In the genomic region with DNA sequence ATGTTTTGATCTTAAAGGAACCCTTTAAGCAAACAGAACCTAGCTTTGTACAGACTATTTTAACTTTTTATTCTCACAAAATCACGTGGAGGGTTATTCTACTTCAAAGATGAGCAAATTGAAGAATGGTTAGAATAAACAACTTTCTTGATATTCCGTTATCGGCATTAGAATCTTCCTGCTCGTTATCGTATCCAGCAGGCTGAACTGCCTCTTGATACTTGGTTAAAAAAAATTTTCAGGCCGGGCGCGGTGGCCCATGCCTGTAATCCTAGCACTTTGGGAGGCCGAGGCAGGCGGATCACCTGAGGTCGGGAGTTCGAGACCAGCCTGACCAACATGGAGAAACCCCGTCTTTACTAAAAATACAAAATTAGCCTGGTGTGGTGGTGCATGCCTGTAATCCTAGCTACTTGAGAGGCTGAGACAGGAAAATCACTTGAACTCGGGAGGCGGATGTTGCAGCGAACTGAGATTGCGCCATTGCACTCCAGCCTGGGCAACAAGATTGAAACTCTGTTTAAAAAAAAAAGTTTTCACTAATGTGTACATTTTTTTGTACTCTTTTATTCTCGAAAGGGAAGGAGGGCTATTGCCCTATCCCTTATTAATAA, we compare ENCODE assay signal across 8 cellular contexts. TPM values are rescaled to one million over a fixed set of nuclear protein-coding genes. Genes with fewer than 3 reads are reported as not detected.
A peak's percentile ranks its signal among the peaks of the same experiment; 100 is the strongest.
DNase-seq lines count a peak whose midpoint lies in the region; ATAC-seq, FAIRE-seq and TF ChIP-seq lines count a peak whose summit lies in the region.
"Not testable (repeated sequence)": the region's sequence is repeated elsewhere in the genome, so short reads cannot be mapped to it uniquely, and the experiment has no call there.

No MANE protein-coding gene starts in this region.

- DNase-seq in CD1c-positive myeloid dendritic cell (ENCODE audit: extremely low spot score): peak; percentile 73
- peak; percentile 68 for DNase-seq in M059J (ENCODE audit: low read depth)
- DNase-seq in activated CD4-positive, alpha-beta T cell treated with anti-CD3 and anti-CD28 coated beads, Interleukin-2, amount 10 ng/mL, durations not matched to agents 24 days and 14 days: peak; percentile 73
- DNase-seq in cardiac fibroblast (ENCODE audit: low read depth in 2 of 2): peak; percentile 42 to 87
- DNase-seq in epithelial cell of proximal tubule (ENCODE audit: low read depth): peak; percentile 53
- not testable (repeated sequence) for DNase-seq in HepG2 (ENCODE audit: low spot score)

- not testable (repeated sequence) for H3K9me3 ChIP-seq in HepG2 (ENCODE audit: low read length); neutrophil; subcutaneous abdominal adipose tissue (ENCODE audit: control insufficient read depth in 5 of 5, low read length in 5 of 5)

- not testable (repeated sequence) for H3K4me3 ChIP-seq in cardiac fibroblast (replicated peaks in 1 of 2; ENCODE audit: low read depth in 2 of 2, low read length in 2 of 2); epithelial cell of proximal tubule (ENCODE audit: low read depth, low read length); HepG2 (replicated peaks in 1 of 3; ENCODE audit: insufficient read depth in 1 of 3, low read depth in 2 of 3, low read length in 3 of 3)
- H3K4me3 ChIP-seq in neutrophil (ENCODE audit: low read depth in 1 of 2, low read length in 1 of 2) (peak overlapping the region; percentile 97), subcutaneous abdominal adipose tissue (ENCODE audit: low read depth in 1 of 5, low read length in 5 of 5) (peak overlapping the region; percentile 98 to 100 (median 99))

- intact Hi-C loops in activated CD4-positive, alpha-beta T cell treated with anti-CD3 and anti-CD28 coated beads, Interleukin-2, amount 10 ng/mL, durations not matched to agents 24 days and 14 days (cut with micrococcal nuclease); HepG2 (cut with micrococcal nuclease; ENCODE audit: unreplicated experiment): not testable (repeated sequence)

- not testable (repeated sequence) for H2AFZ ChIP-seq in HepG2 (ENCODE audit: low read length)

- not testable (repeated sequence) for TF ChIP-seq EP300 in HepG2 (IDR thresholded peaks at IDR 0.05; ENCODE audit: low read depth in 2 of 2, low read length in 2 of 2); HepG2 (CRISPR knock-in tag; IDR thresholded peaks at IDR 0.05; ENCODE audit: borderline replicate concordance)

- peaks cover 26% of the 10 kb centered on the region for H3K36me3 Mint-ChIP-seq in activated CD4-positive, alpha-beta T cell treated with anti-CD3 and anti-CD28 coated beads, Interleukin-2, amount 10 ng/mL, durations not matched to agents 24 days and 14 days (ENCODE audit: low read depth)

- TF ChIP-seq RAD21 in HepG2 (CRISPR knock-in tag; IDR thresholded peaks at IDR 0.05): not testable (repeated sequence)

- not testable (repeated sequence) for H3K27me3 ChIP-seq in HepG2 (ENCODE audit: control insufficient read depth in 1 of 2, insufficient read depth in 2 of 2, low read length in 2 of 2); neutrophil; subcutaneous abdominal adipose tissue (ENCODE audit: control insufficient read depth in 5 of 5, insufficient read depth in 4 of 5, low read length in 5 of 5)

- not testable (repeated sequence) for FAIRE-seq in HepG2 (lab: Jason Lieb, UNC)

- not testable (repeated sequence) for H3K27ac Mint-ChIP-seq in activated CD4-positive, alpha-beta T cell treated with anti-CD3 and anti-CD28 coated beads, Interleukin-2, amount 10 ng/mL, durations not matched to agents 24 days and 14 days

- H3K79me2 ChIP-seq in HepG2 (ENCODE audit: insufficient read depth, low read length): not testable (repeated sequence)

- BruUV-seq in HepG2 (replicated peaks; lab: Mats Ljungman, UMichigan): not testable (repeated sequence)

- H3K36me3 ChIP-seq in HepG2 (replicated peaks in 1 of 2; ENCODE audit: control insufficient read depth in 1 of 2, insufficient read depth in 2 of 2, low read length in 2 of 2) (peaks cover 3 to 14% of the 10 kb centered on the region in 2 experiments; a peak in 4 of 5 replicates), neutrophil (peaks cover 43% of the 10 kb centered on the region), subcutaneous abdominal adipose tissue (ENCODE audit: control insufficient read depth in 5 of 5, insufficient read depth in 5 of 5, low read length in 5 of 5) (peaks cover 3 to 29% (median 28%) of the 10 kb centered on the region in 5 donors)

- H3K4me1 Mint-ChIP-seq in activated CD4-positive, alpha-beta T cell treated with anti-CD3 and anti-CD28 coated beads, Interleukin-2, amount 10 ng/mL, durations not matched to agents 24 days and 14 days: peaks cover 20% of the 10 kb centered on the region

- not testable (repeated sequence) for TF ChIP-seq CTCF in cardiac fibroblast (IDR thresholded peaks at IDR 0.05; ENCODE audit: low read depth, low read length); epithelial cell of proximal tubule (conservative IDR thresholded peaks at IDR 0.05; ENCODE audit: low read depth, low read length); HepG2 (CRISPR knock-in tag; IDR thresholded peaks at IDR 0.05); neutrophil (IDR thresholded peaks at IDR 0.05)

- not testable (repeated sequence) for ATAC-seq in HepG2

- H3K4me1 ChIP-seq in HepG2 (ENCODE audit: insufficient read depth, low read length) (peaks cover 66% of the 10 kb centered on the region), neutrophil (ENCODE audit: control insufficient read depth in 1 of 2, insufficient read depth in 1 of 2, low read depth in 1 of 2, low read length in 1 of 2) (peaks cover 72 to 77% of the 10 kb centered on the region in 2 experiments), subcutaneous abdominal adipose tissue (ENCODE audit: control insufficient read depth in 5 of 5, insufficient read depth in 5 of 5, low read length in 5 of 5) (peaks cover 6 to 42% (median 25%) of the 10 kb centered on the region in 5 donors)

- H3K4me2 ChIP-seq in HepG2 (ENCODE audit: low read depth, low read length): peak overlapping the region; percentile 83

- in situ Hi-C loops in HepG2 (cut with HindIII; ENCODE audit: extremely low pct_ligation_motif_present, low pct_unique_long_range_greater_than_20kb): not testable (repeated sequence)

- 90% methylated on average over 18 of the region's 18 CpGs for WGBS in HepG2 (ENCODE audit: low lambda C conversion rate)

- peak in 1 of 2 experiments; percentile 25; a peak in 2 of 4 replicates for TF ChIP-seq POLR2A in HepG2 (IDR thresholded peaks at IDR 0.05; ENCODE audit: insufficient read depth in 1 of 2, low read depth in 2 of 2, low read length in 2 of 2)

- peaks cover 38% of the 10 kb centered on the region for H3K27me3 Mint-ChIP-seq in activated CD4-positive, alpha-beta T cell treated with anti-CD3 and anti-CD28 coated beads, Interleukin-2, amount 10 ng/mL, durations not matched to agents 24 days and 14 days

- H3K27ac ChIP-seq in HepG2 (ENCODE audit: extremely low read length, insufficient read depth, low read length); subcutaneous abdominal adipose tissue (ENCODE audit: low read depth, low read length): not testable (repeated sequence)
- peak overlapping the region; percentile 99 for H3K27ac ChIP-seq in neutrophil

- peaks cover 11% of the 10 kb centered on the region; the same call in 1 of the 2 replicates for H4K20me1 ChIP-seq in HepG2 (ENCODE audit: insufficient read depth, low read length)

- H3K4me3 Mint-ChIP-seq in activated CD4-positive, alpha-beta T cell treated with anti-CD3 and anti-CD28 coated beads, Interleukin-2, amount 10 ng/mL, durations not matched to agents 24 days and 14 days: not testable (repeated sequence)

- H3K9me3 Mint-ChIP-seq in activated CD4-positive, alpha-beta T cell treated with anti-CD3 and anti-CD28 coated beads, Interleukin-2, amount 10 ng/mL, durations not matched to agents 24 days and 14 days: not testable (repeated sequence)

- not testable (repeated sequence) for H3K9ac ChIP-seq in HepG2 (ENCODE audit: insufficient read depth, low read depth, low read length)
- H3K9ac ChIP-seq in subcutaneous abdominal adipose tissue (ENCODE audit: low read length in 5 of 5): peak overlapping the region in 1 of 5 donors; percentile 79

- POLR2A ChIA-PET in HepG2 (lab: Yijun Ruan, JAX): interaction anchor here (0.8 to 3.5 kb wide), 2 partner anchors 11 kb away, joined by 3 to 17 read pairs; no protein-coding TSS in a partner anchor

- CTCF ChIA-PET in HepG2 (lab: Yijun Ruan, JAX; ENCODE audit: low intra/inter-chr PET ratio, low total read pairs): not testable (repeated sequence)

RNA-seq across cellular contexts. Expression of a gene that starts 4.0 kb away (rescaled TPM):
- total RNA-seq in M059J (2014; rRNA removed; shearing (Covaris generic)): 24.0 and 31.6 TPM in 2 replicates
- total RNA-seq in activated CD4-positive, alpha-beta T cell treated with anti-CD3 and anti-CD28 coated beads, Interleukin-2, amount 10 ng/mL, durations not matched to agents 24 days and 14 days: 26.5 and 29.6 TPM in 2 replicates
- total RNA-seq in epithelial cell of proximal tubule (2.5 and 2.7 TPM in 2 replicates), HepG2 (2016; rRNA removed; fragmentation: Illumina TruSeq; extraction: Trizol) (4.3 and 24.2 TPM in 2 replicates)
- total RNA-seq in HepG2 (2016; cell fraction: cytosol; rRNA removed; fragmentation: Illumina TruSeq; extraction: Trizol; ENCODE audit: low read depth): 2.5 and 3.0 TPM in 2 replicates
- 3.4 and 28.3 TPM in 2 replicates for total RNA-seq in HepG2 (2016; cell fraction: insoluble cytoplasmic fraction; rRNA removed; fragmentation: Illumina TruSeq; extraction: Trizol)
- 2.8 and 4.2 TPM in 2 replicates for total RNA-seq in HepG2 (2016; cell fraction: membrane; rRNA removed; fragmentation: Illumina TruSeq; extraction: Trizol)
- total RNA-seq in HepG2 (2016; cell fraction: nucleus; rRNA removed; fragmentation: Illumina TruSeq; extraction: Trizol): 64.4 and 68.6 TPM in 2 replicates
- polyA plus RNA-seq in HepG2 (2011; rRNA removed): 15.9 and 26.2 TPM in 2 replicates
- polyA plus RNA-seq in HepG2 (2011; cell fraction: cytosol; rRNA removed): 8.8 and 9.0 TPM in 2 replicates
- 83.8 and 92.0 TPM in 2 replicates for polyA plus RNA-seq in HepG2 (2011; cell fraction: nucleus; rRNA removed)
- polyA plus RNA-seq in HepG2 (2012): 4.3 and 4.8 TPM in 2 replicates
- 1.2 and 1.8 TPM in 2 replicates for polyA plus RNA-seq in HepG2 (2016; cell fraction: cytosol; fragmentation: Illumina TruSeq; extraction: Trizol; ENCODE audit: low read depth)
- polyA plus RNA-seq in HepG2 (2016; cell fraction: insoluble cytoplasmic fraction; fragmentation: Illumina TruSeq; extraction: Trizol; ENCODE audit: low read depth): 5.5 and 10.0 TPM in 2 replicates
- polyA plus RNA-seq in HepG2 (2016; cell fraction: membrane; fragmentation: Illumina TruSeq; extraction: Trizol; ENCODE audit: low read depth): 2.1 and 3.4 TPM in 2 replicates
- 101 and 123 TPM in 2 replicates for polyA plus RNA-seq in HepG2 (2016; cell fraction: nucleus; fragmentation: Illumina TruSeq; extraction: Trizol; ENCODE audit: insufficient read depth, low read depth)
- 58.4 and 70.4 TPM in 2 replicates for polyA minus RNA-seq in HepG2 (2011; rRNA and poly(A)+ RNA removed; ENCODE audit: low replicate concordance)
- polyA minus RNA-seq in HepG2 (2011; cell fraction: cytosol; rRNA and poly(A)+ RNA removed): 11.7 and 16.7 TPM in 2 replicates
- polyA minus RNA-seq in HepG2 (2011; cell fraction: nucleus; rRNA and poly(A)+ RNA removed): 128 and 149 TPM in 2 replicates
